ENCODE assay signal across 2 cellular contexts in genomic region chr15:83709813-83710212, GRCh38.
A peak's percentile ranks its signal among the peaks of the same experiment; 100 is the strongest.
TF ChIP-seq lines count a peak whose summit lies in the region.

No MANE protein-coding gene starts in this region.

TF ChIP-seq in IMR-90, 13 proteins besides CTCF, POLR2A, EP300 and RAD21:
- TF ChIP-seq BHLHE40 (IDR thresholded peaks at IDR 0.05; ENCODE audit: low read depth, low read length) (no peak), CEBPB (IDR thresholded peaks at IDR 0.05; ENCODE audit: low read depth, low read length) (no peak), MAFK (IDR thresholded peaks at IDR 0.05; ENCODE audit: low read depth, low read length) (peak; percentile 83), MAZ (IDR thresholded peaks at IDR 0.05; ENCODE audit: borderline replicate concordance, low read depth, low read length) (no peak)

TF ChIP-seq in H1, 55 proteins besides CTCF, POLR2A, EP300 and RAD21:
- no peak for TF ChIP-seq NRF1 (IDR thresholded peaks at IDR 0.05; ENCODE audit: low read depth, low read length)
- 0 out of 2 replicates have a peak, but pooled peaks have one; percentile 32 for TF ChIP-seq MAFK (IDR thresholded peaks at IDR 0.05; ENCODE audit: low read depth, low read length)
